34 cellular contexts compared by ENCODE assay signal in genomic region chr10:70551491-70551890, GRCh38. TPM values are rescaled to one million over a fixed set of nuclear protein-coding genes. Genes with fewer than 3 reads are reported as not detected.
DNase-seq lines count a peak whose midpoint lies in the region; ATAC-seq and TF ChIP-seq lines count a peak whose summit lies in the region.
"Had no signal": no experiment of that assay in that cellular context is flagged by ENCODE, and none has a peak within 500 bp of the region (broad histone marks: within the 10 kb centered on the region; RNA-seq: fewer than 3 reads in every experiment).

No MANE protein-coding gene starts in this region.

- peaks cover 30% of the 10 kb centered on the region for H3K4me1 Mint-ChIP-seq in chondrocyte (ENCODE audit: low read depth)
- H3K4me1 Mint-ChIP-seq: activated CD4-positive, alpha-beta T cell treated with anti-CD3 and anti-CD28 coated beads, Interleukin-2, amount 10 ng/mL, durations not matched to agents 7 days and 5 days had no signal

- no peak for TF ChIP-seq POLR2A in upper lobe of left lung (IDR thresholded peaks at IDR 0.05)

- H3K36me3 ChIP-seq in left ventricle myocardium inferior (peaks cover 31% of the 10 kb centered on the region), muscle layer of duodenum (ENCODE audit: control insufficient read depth in 1 of 2, insufficient read depth in 2 of 2, low read length in 2 of 2) (no peaks in the 10 kb centered on the region), upper lobe of left lung (peaks cover 0 to 68% (median 10%) of the 10 kb centered on the region in 4 donors), MM.1S (replicated peaks; ENCODE audit: insufficient read depth, low read length) (peaks cover 2% of the 10 kb centered on the region; the same call in 1 of the 2 replicates)
- H3K36me3 ChIP-seq: colonic mucosa had no signal

- H3K27ac ChIP-seq in left ventricle myocardium inferior (replicated peaks), result peak overlapping the region; percentile 3
- H3K27ac ChIP-seq in muscle layer of duodenum (ENCODE audit: low read length), result peak overlapping the region; percentile 22
- H3K27ac ChIP-seq in upper lobe of left lung, result peak overlapping the region in 3 of 4 donors; percentile 2 to 58 (median 44)
- H3K27ac ChIP-seq in MM.1S (ENCODE audit: low read length), result no peak overlapping the region
- H3K27ac ChIP-seq: colonic mucosa, heart right ventricle, PC-9, spleen had no signal

- TF ChIP-seq CTCF in left ventricle myocardium inferior (IDR thresholded peaks at IDR 0.05; ENCODE audit: borderline replicate concordance) (no peak), chondrocyte (IDR thresholded peaks at IDR 0.05) (peak; percentile 45), upper lobe of left lung (IDR thresholded peaks at IDR 0.05) (no peak), MM.1S (IDR thresholded peaks at IDR 0.05; ENCODE audit: low read length) (no peak)

- no peaks in the 10 kb centered on the region for H3K27me3 Mint-ChIP-seq in chondrocyte (ENCODE audit: low read depth)
- H3K27me3 Mint-ChIP-seq: activated CD4-positive, alpha-beta T cell treated with anti-CD3 and anti-CD28 coated beads, Interleukin-2, amount 10 ng/mL, durations not matched to agents 7 days and 5 days; naive thymus-derived CD8-positive, alpha-beta T cell had no signal

- TF ChIP-seq EP300 in upper lobe of left lung (IDR thresholded peaks at IDR 0.05), result no peak

- WGBS in upper lobe of left lung, 2 donors, result 22 to 50% methylated on average over 1 of the region's 1 CpG

- no peak overlapping the region for H3K4me3 Mint-ChIP-seq in chondrocyte (ENCODE audit: unreplicated experiment)
- H3K4me3 Mint-ChIP-seq: activated CD4-positive, alpha-beta T cell treated with anti-CD3 and anti-CD28 coated beads, Interleukin-2, amount 10 ng/mL, durations not matched to agents 7 days and 5 days; activated T-cell treated with anti-CD3 and anti-CD28 coated beads, Interleukin-2, amount 50 U/mL, for 4 hours; CD8-positive, alpha-beta T cell; naive thymus-derived CD8-positive, alpha-beta T cell had no signal

- H3K27me3 ChIP-seq in left ventricle myocardium inferior (ENCODE audit: low read depth), result no peaks in the 10 kb centered on the region
- no peaks in the 10 kb centered on the region for H3K27me3 ChIP-seq in muscle layer of duodenum (ENCODE audit: low read depth, low read length)
- no peaks in the 10 kb centered on the region for H3K27me3 ChIP-seq in upper lobe of left lung
- H3K27me3 ChIP-seq in MM.1S (replicated peaks; ENCODE audit: insufficient read depth, low read length), result no peaks in the 10 kb centered on the region
- H3K27me3 ChIP-seq: colonic mucosa, heart right ventricle, spleen had no signal

- DNase-seq in left ventricle myocardium inferior, result no peak
- no peak for DNase-seq in left ventricle myocardium superior
- DNase-seq in chondrocyte (ENCODE audit: low spot score), result no peak
- no peak for DNase-seq in upper lobe of left lung
- no peak for DNase-seq in MM.1S
- no peak for DNase-seq in activated CD8-positive, alpha-beta memory T cell treated with anti-CD3 and anti-CD28 coated beads, Interleukin-2, amount 50 U/mL, for 48 hours
- no peak for DNase-seq in stimulated activated CD4-positive, alpha-beta T cell treated with anti-CD3 and anti-CD28 coated beads, Interleukin-2, amount 100 ng/mL, for 48 hours
- DNase-seq: 8988T; activated CD4-positive, alpha-beta T cell treated with anti-CD3 and anti-CD28 coated beads, Interleukin-2, amount 10 ng/mL, durations not matched to agents 7 days and 5 days; activated gamma-delta T cell treated with Interleukin-2 at 50 U/mL for 16 hours; activated T-cell treated with anti-CD3 and anti-CD28 coated beads, Interleukin-2, amount 50 U/mL, for 4 hours; AML-193; CD8-positive, alpha-beta T cell; colonic mucosa; effector memory CD4-positive, alpha-beta T cell; heart right ventricle; naive thymus-derived CD8-positive, alpha-beta T cell; NCI-H1092; NCI-H1694 treated with DMSO at 0.1 percent for 48 hours; NCI-H2171 treated with DMSO at 0.1 percent for 48 hours; NCI-H524; NK-92 treated with Interleukin-12 subunit alpha and Interleukin-12 subunit beta, amount 100 ng/mL, for 24 hours; occipital lobe; PC-9; SHP77; spleen; stimulated activated CD4-positive, alpha-beta T cell treated with anti-CD3 and anti-CD28 coated beads, Interleukin-4, amount 100 ng/mL, for 1 hour; substantia nigra; SW 1271; T-helper 9 cell had no signal

- H3K27ac Mint-ChIP-seq in chondrocyte (ENCODE audit: unreplicated experiment), result peak overlapping the region; percentile 87
- H3K27ac Mint-ChIP-seq: activated CD4-positive, alpha-beta T cell treated with anti-CD3 and anti-CD28 coated beads, Interleukin-2, amount 10 ng/mL, durations not matched to agents 7 days and 5 days; CD8-positive, alpha-beta T cell; naive thymus-derived CD8-positive, alpha-beta T cell had no signal

- H3K4me1 ChIP-seq in left ventricle myocardium inferior (peaks cover 20% of the 10 kb centered on the region), muscle layer of duodenum (ENCODE audit: control insufficient read depth in 1 of 2, insufficient read depth in 2 of 2, low read length in 2 of 2) (peaks cover 0 to 11% of the 10 kb centered on the region in 2 donors), upper lobe of left lung (peaks cover 4 to 15% (median 8%) of the 10 kb centered on the region in 4 donors), MM.1S (ENCODE audit: low read length) (0 out of 2 replicates have a peak, but pooled peaks cover 3% of the 10 kb centered on the region)
- H3K4me1 ChIP-seq: colonic mucosa had no signal

- H3K4me3 ChIP-seq in left ventricle myocardium inferior (no peak overlapping the region), muscle layer of duodenum (ENCODE audit: low read depth in 1 of 2, low read length in 2 of 2) (no peak overlapping the region), upper lobe of left lung (no peak overlapping the region), MM.1S (ENCODE audit: low read length) (no peak overlapping the region)
- H3K4me3 ChIP-seq: colonic mucosa, heart right ventricle, PC-9, spleen had no signal

- no peaks in the 10 kb centered on the region for H3K36me3 Mint-ChIP-seq in chondrocyte (ENCODE audit: low read depth)
- H3K36me3 Mint-ChIP-seq: CD8-positive, alpha-beta T cell had no signal

- no peak overlapping the region for H2AFZ ChIP-seq in MM.1S (ENCODE audit: low read length)
- H2AFZ ChIP-seq: PC-9 had no signal

- H3K79me2 ChIP-seq in MM.1S (ENCODE audit: low read length), result peaks cover 9% of the 10 kb centered on the region; the same call in 1 of the 2 replicates

- ATAC-seq in left ventricle myocardium superior (no peak), upper lobe of left lung (ENCODE audit: low FRiP score in 2 of 2) (no peak)
- ATAC-seq: activated T-cell treated with anti-CD3 and anti-CD28 coated beads, Interleukin-2, amount 50 U/mL, for 4 hours; CD8-positive, alpha-beta T cell; naive thymus-derived CD8-positive, alpha-beta T cell had no signal

- no peaks in the 10 kb centered on the region for H4K20me1 ChIP-seq in MM.1S (ENCODE audit: insufficient read depth, low read length)

- H3K9me3 ChIP-seq in left ventricle myocardium inferior (replicated peaks) (no peaks in the 10 kb centered on the region), muscle layer of duodenum (ENCODE audit: control insufficient read depth in 1 of 2, low read length in 2 of 2) (no peaks in the 10 kb centered on the region), upper lobe of left lung (no peaks in the 10 kb centered on the region), MM.1S (replicated peaks; ENCODE audit: insufficient read depth, low read length) (no peaks in the 10 kb centered on the region)
- H3K9me3 ChIP-seq: colonic mucosa, heart right ventricle, spleen had no signal

- H3K9me2 ChIP-seq in MM.1S (replicated peaks; ENCODE audit: insufficient read depth, low read length), result no peaks in the 10 kb centered on the region

- peaks cover 7% of the 10 kb centered on the region; the same call in 1 of the 2 replicates for H3F3A ChIP-seq in MM.1S (ENCODE audit: insufficient read depth, low read length)

- no peak overlapping the region for H3K4me2 ChIP-seq in MM.1S (ENCODE audit: low read depth, low read length)
- H3K4me2 ChIP-seq: PC-9 had no signal

- H3K9me3 Mint-ChIP-seq in chondrocyte (ENCODE audit: low read depth), result no peaks in the 10 kb centered on the region
- H3K9me3 Mint-ChIP-seq: activated CD4-positive, alpha-beta T cell treated with anti-CD3 and anti-CD28 coated beads, Interleukin-2, amount 10 ng/mL, durations not matched to agents 7 days and 5 days; activated T-cell treated with anti-CD3 and anti-CD28 coated beads, Interleukin-2, amount 50 U/mL, for 4 hours; CD8-positive, alpha-beta T cell; naive thymus-derived CD8-positive, alpha-beta T cell had no signal

- intact Hi-C loops in left ventricle myocardium inferior (cut with micrococcal nuclease) (loop anchor here (5.0 kb wide), 1 partner anchor 331 kb away; no protein-coding TSS in a partner anchor), left ventricle myocardium superior (cut with micrococcal nuclease) (loop anchor here (5.0 kb wide), 2 partner anchors 206 to 331 kb away; no protein-coding TSS in a partner anchor)

- H3K9ac ChIP-seq in MM.1S (ENCODE audit: low read length), result no peak overlapping the region

RNA-seq across cellular contexts. Expression of gene PRF1, which starts 51.0 kb away (rescaled TPM):
- total RNA-seq in left ventricle myocardium inferior (2.6 TPM), left ventricle myocardium superior (3.2 TPM), chondrocyte (not detected in 3 replicates), upper lobe of left lung (10 to 100 TPM in 5 of 6 donors, 1 to 10 TPM in 1; 6.3 to 26.9 (median 15.9) TPM)
- total RNA-seq: epithelial cell of proximal tubule, fibroblast of villous mesenchyme, H1, occipital lobe, PC-9 had no signal
